Comparison of ENCODE assay signal across 7 cellular contexts in genomic region chr10:59234814-59235429, GRCh38. TPM values are rescaled to one million over a fixed set of nuclear protein-coding genes. Genes with fewer than 3 reads are reported as not detected.
DNase-seq lines count a peak whose midpoint lies in the region; ATAC-seq, FAIRE-seq and TF ChIP-seq lines count a peak whose summit lies in the region.

No MANE protein-coding gene starts in this region.

- peak; percentile 20 to 54 (median 42) for TF ChIP-seq CTCF in adrenal gland (IDR thresholded peaks at IDR 0.05)
- peak; percentile 54 for TF ChIP-seq CTCF in HepG2 (CRISPR knock-in tag; IDR thresholded peaks at IDR 0.05)

- peak; percentile 29 for DNase-seq in G401 (ENCODE audit: low spot score)
- DNase-seq in Karpas-422 = peak; percentile 60
- DNase-seq in adrenal gland = peak in 2 of 7 donors; percentile 13 to 34
- no peak for DNase-seq in HepG2 (ENCODE audit: low spot score)
- DNase-seq in HK-2 (ENCODE audit: unreplicated experiment) = no peak
- DNase-seq in GM19240 (ENCODE audit: insufficient read length, low spot score) = no peak

- H3K9ac ChIP-seq in Karpas-422 (ENCODE audit: low read length) (no peak overlapping the region), HepG2 (ENCODE audit: insufficient read depth, low read depth, low read length) (no peak overlapping the region)

- H3K9me2 ChIP-seq in Karpas-422 (replicated peaks; ENCODE audit: insufficient read depth, low read length) = no peaks in the 10 kb centered on the region

- no peak overlapping the region for H3K27ac ChIP-seq in Karpas-422 (ENCODE audit: low read length)
- H3K27ac ChIP-seq in adrenal gland = no peak overlapping the region
- H3K27ac ChIP-seq in HepG2 (ENCODE audit: extremely low read length, insufficient read depth, low read length) = no peak overlapping the region

- no peak for TF ChIP-seq EP300 in HepG2 (IDR thresholded peaks at IDR 0.05; ENCODE audit: low read depth in 2 of 2, low read length in 2 of 2)
- TF ChIP-seq EP300 in HepG2 (CRISPR knock-in tag; IDR thresholded peaks at IDR 0.05; ENCODE audit: borderline replicate concordance) = no peak

- ATAC-seq in HepG2 (no peak; the same call in 2 of the 3 replicates), GM18909 (IDR thresholded peaks at IDR 0.05; ENCODE audit: poor library complexity, unreplicated experiment) (no peak)

- no peaks in the 10 kb centered on the region for H3K79me2 ChIP-seq in Karpas-422 (ENCODE audit: low read length)
- H3K79me2 ChIP-seq in HepG2 (ENCODE audit: insufficient read depth, low read length) = peaks cover 59% of the 10 kb centered on the region

- intact Hi-C loops in adrenal gland (cut with DNase I) = no loop called here
- intact Hi-C loops in HepG2 (cut with micrococcal nuclease; ENCODE audit: unreplicated experiment) = no loop called here

- no peak for TF ChIP-seq RAD21 in HepG2 (CRISPR knock-in tag; IDR thresholded peaks at IDR 0.05)

- H3K9me3 ChIP-seq in Karpas-422 (ENCODE audit: low read length) (no peaks in the 10 kb centered on the region), adrenal gland (replicated peaks in 1 of 3) (no peaks in the 10 kb centered on the region), HepG2 (ENCODE audit: low read length) (no peaks in the 10 kb centered on the region)

- TF ChIP-seq POLR2A in adrenal gland (IDR thresholded peaks at IDR 0.05) (no peak), HepG2 (IDR thresholded peaks at IDR 0.05; ENCODE audit: insufficient read depth in 1 of 2, low read depth in 2 of 2, low read length in 2 of 2) (no peak)

- H3K4me2 ChIP-seq in Karpas-422 (ENCODE audit: low read depth, low read length, poor library complexity, severe bottlenecking) (no peak overlapping the region), HepG2 (ENCODE audit: low read depth, low read length) (no peak overlapping the region)

- H3K4me3 ChIP-seq in Karpas-422 (ENCODE audit: low read length) (no peak overlapping the region), adrenal gland (no peak overlapping the region), HepG2 (replicated peaks in 1 of 3; ENCODE audit: insufficient read depth in 1 of 3, low read depth in 2 of 3, low read length in 3 of 3) (no peak overlapping the region)

- H4K20me1 ChIP-seq in Karpas-422 (ENCODE audit: insufficient read depth, low read depth, low read length) (no peaks in the 10 kb centered on the region), HepG2 (ENCODE audit: insufficient read depth, low read length) (peaks cover 5% of the 10 kb centered on the region; the same call in 1 of the 2 replicates)

- POLR2A ChIA-PET in HepG2 (lab: Yijun Ruan, JAX) = no interaction called here

- H3K27me3 ChIP-seq in Karpas-422 (ENCODE audit: low read length) (no peaks in the 10 kb centered on the region), adrenal gland (no peaks in the 10 kb centered on the region), HepG2 (ENCODE audit: control insufficient read depth in 1 of 2, insufficient read depth in 2 of 2, low read length in 2 of 2) (no peaks in the 10 kb centered on the region; a peak in 1 of 5 replicates)

- BruUV-seq in HepG2 (replicated peaks; lab: Mats Ljungman, UMichigan) = no TSS peak

- H3K4me1 ChIP-seq in Karpas-422 (ENCODE audit: low read length) (no peaks in the 10 kb centered on the region), adrenal gland (replicated peaks in 1 of 2) (peaks cover 0 to 12% of the 10 kb centered on the region in 2 donors), HepG2 (ENCODE audit: insufficient read depth, low read length) (peaks cover 5% of the 10 kb centered on the region; the same call in 1 of the 2 replicates)

- no peak overlapping the region for H2AFZ ChIP-seq in Karpas-422 (ENCODE audit: low read length)
- H2AFZ ChIP-seq in HepG2 (ENCODE audit: low read length) = no peak overlapping the region

- FAIRE-seq in HepG2 (lab: Jason Lieb, UNC) = no peak

- CTCF ChIA-PET in HepG2 (lab: Yijun Ruan, JAX; ENCODE audit: low intra/inter-chr PET ratio, low total read pairs) = no interaction called here

- in situ Hi-C loops in G401 (cut with HindIII; ENCODE audit: low sequenced_read_pairs) = no loop called here
- in situ Hi-C loops in HepG2 (cut with HindIII; ENCODE audit: extremely low pct_ligation_motif_present, low pct_unique_long_range_greater_than_20kb) = loop anchor here (10.0 kb wide), 1 partner anchor 280 kb away; no protein-coding TSS in a partner anchor

- no peaks in the 10 kb centered on the region for H3K36me3 ChIP-seq in Karpas-422 (ENCODE audit: insufficient read depth, low read length)
- no peaks in the 10 kb centered on the region for H3K36me3 ChIP-seq in adrenal gland (replicated peaks in 1 of 2)
- peaks cover 8 to 52% of the 10 kb centered on the region in 2 experiments for H3K36me3 ChIP-seq in HepG2 (replicated peaks in 1 of 2; ENCODE audit: control insufficient read depth in 1 of 2, insufficient read depth in 2 of 2, low read length in 2 of 2)

TF ChIP-seq in HepG2, 621 proteins besides CTCF, POLR2A, EP300 and RAD21:
- no peak for TF ChIP-seq IKZF4 (CRISPR knock-in tag; IDR thresholded peaks at IDR 0.05; ENCODE audit: borderline replicate concordance, low read depth, not compliant biosample characterization)
- TF ChIP-seq STAG1 (CRISPR knock-in tag; IDR thresholded peaks at IDR 0.05) = peak; percentile 41
- peak; percentile 39; the same call in 1 of the 2 replicates for TF ChIP-seq POGZ (CRISPR knock-in tag; IDR thresholded peaks at IDR 0.05)
- peak; percentile 19 for TF ChIP-seq ASH2L (IDR thresholded peaks at IDR 0.05; ENCODE audit: insufficient read length, low read depth, low read length)
- TF ChIP-seq ZNF382 (CRISPR knock-in tag; IDR thresholded peaks at IDR 0.05; ENCODE audit: borderline replicate concordance) = no peak
- peak; percentile 72 for TF ChIP-seq YY1 (IDR thresholded peaks at IDR 0.05; ENCODE audit: insufficient read depth, insufficient replicate concordance, low read depth, low read length)
- TF ChIP-seq, protein P1, sequence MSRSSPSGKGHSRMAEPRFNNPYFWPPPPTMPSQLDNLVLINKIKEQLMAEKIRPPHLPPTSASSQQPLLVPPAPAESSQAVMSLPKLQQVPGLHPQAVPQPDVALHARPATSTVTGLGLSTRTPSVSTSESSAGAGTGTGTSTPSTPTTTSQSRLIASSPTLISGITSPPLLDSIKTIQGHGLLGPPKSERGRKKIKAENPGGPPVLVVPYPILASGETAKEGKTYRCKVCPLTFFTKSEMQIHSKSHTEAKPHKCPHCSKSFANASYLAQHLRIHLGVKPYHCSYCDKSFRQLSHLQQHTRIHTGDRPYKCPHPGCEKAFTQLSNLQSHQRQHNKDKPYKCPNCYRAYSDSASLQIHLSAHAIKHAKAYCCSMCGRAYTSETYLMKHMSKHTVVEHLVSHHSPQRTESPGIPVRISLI (CRISPR knock-in tag; IDR thresholded peaks at IDR 0.05; ENCODE audit: borderline replicate concordance) = peak; percentile 60; the same call in 1 of the 2 replicates
TF ChIP-seq in HepG2: peak in this region for 5.

RNA-seq across cellular contexts. Expression of gene PHYHIPL, which starts 58.5 kb away (rescaled TPM):
- not detected in 2 replicates for total RNA-seq in G401 (2014; rRNA removed; shearing (Covaris generic))
- total RNA-seq in Karpas-422 (2014; rRNA removed; shearing (Covaris generic); ENCODE audit: low replicate concordance) = not detected in 2 replicates
- 10 to 100 TPM in 7 of 8 donors, 1 to 10 TPM in 1; 6.3 to 59.5 (median 31.3) TPM for total RNA-seq in adrenal gland
- 10 to 100 TPM in 2 of 3 donors, 1 to 10 TPM in 1; 7.2 to 20.0 (median 13.7) TPM for polyA plus RNA-seq in adrenal gland
- 40.6 and 55.7 TPM in 2 replicates for total RNA-seq in HepG2 (2016; rRNA removed; fragmentation: Illumina TruSeq; extraction: Trizol)
- 16.9 and 17.7 TPM in 2 replicates for total RNA-seq in HepG2 (2016; cell fraction: cytosol; rRNA removed; fragmentation: Illumina TruSeq; extraction: Trizol; ENCODE audit: low read depth)
- 42.3 and 58.0 TPM in 2 replicates for total RNA-seq in HepG2 (2016; cell fraction: insoluble cytoplasmic fraction; rRNA removed; fragmentation: Illumina TruSeq; extraction: Trizol)
- 43.2 and 46.3 TPM in 2 replicates for total RNA-seq in HepG2 (2016; cell fraction: membrane; rRNA removed; fragmentation: Illumina TruSeq; extraction: Trizol)
- total RNA-seq in HepG2 (2016; cell fraction: nucleus; rRNA removed; fragmentation: Illumina TruSeq; extraction: Trizol) = 52.9 and 59.2 TPM in 2 replicates
- 56.9 and 78.5 TPM in 2 replicates for polyA plus RNA-seq in HepG2 (2011; rRNA removed)
- 36.6 and 67.7 TPM in 2 replicates for polyA plus RNA-seq in HepG2 (2011; cell fraction: cytosol; rRNA removed)
- 24.8 and 28.7 TPM in 2 replicates for polyA plus RNA-seq in HepG2 (2011; cell fraction: nucleus; rRNA removed)
- polyA plus RNA-seq in HepG2 (2012) = 88.6 and 96.5 TPM in 2 replicates
- polyA plus RNA-seq in HepG2 (2016; cell fraction: cytosol; fragmentation: Illumina TruSeq; extraction: Trizol; ENCODE audit: low read depth) = 17.2 and 22.6 TPM in 2 replicates
- polyA plus RNA-seq in HepG2 (2016; cell fraction: insoluble cytoplasmic fraction; fragmentation: Illumina TruSeq; extraction: Trizol; ENCODE audit: low read depth) = 94.0 and 99.4 TPM in 2 replicates
- polyA plus RNA-seq in HepG2 (2016; cell fraction: membrane; fragmentation: Illumina TruSeq; extraction: Trizol; ENCODE audit: low read depth) = 36.8 and 37.8 TPM in 2 replicates
- 48.4 and 51.0 TPM in 2 replicates for polyA plus RNA-seq in HepG2 (2016; cell fraction: nucleus; fragmentation: Illumina TruSeq; extraction: Trizol; ENCODE audit: insufficient read depth, low read depth)
- 72.4 TPM in 1 of 2 replicates, not detected in the other for polyA minus RNA-seq in HepG2 (2011; rRNA and poly(A)+ RNA removed; ENCODE audit: low replicate concordance)
- polyA minus RNA-seq in HepG2 (2011; cell fraction: cytosol; rRNA and poly(A)+ RNA removed) = 89.7 and 93.4 TPM in 2 replicates
- 203 and 263 TPM in 2 replicates for polyA minus RNA-seq in HepG2 (2011; cell fraction: nucleus; rRNA and poly(A)+ RNA removed)

Comparison
In these comparisons a context has a peak if more than half of its experiments do, and no peak if none do; other contexts are left out.
1. DNase-seq: peak in G401 (single experiment) and Karpas-422 (single experiment); none in HepG2 (single experiment), HK-2 (single experiment) and GM19240 (single experiment).